Comparison of ENCODE assay signal across 1 cellular context in genomic region chr17:19010729-19011505, GRCh38.
TF ChIP-seq lines count a peak whose summit lies in the region.

No MANE protein-coding gene starts in this region.

TF ChIP-seq in HepG2, 621 proteins besides CTCF, POLR2A, EP300 and RAD21 (continued from another document):
- TF ChIP-seq ZBTB4 (CRISPR knock-in tag; IDR thresholded peaks at IDR 0.05; ENCODE audit: borderline replicate concordance) = no peak
- peak; percentile 49; the same call in 1 of the 2 replicates for TF ChIP-seq HNF1B (CRISPR knock-in tag; IDR thresholded peaks at IDR 0.05)
- TF ChIP-seq ZNF781 (CRISPR knock-in tag; IDR thresholded peaks at IDR 0.05; ENCODE audit: borderline replicate concordance, not compliant biosample characterization) = peak; percentile 41
- TF ChIP-seq KDM5B (CRISPR knock-in tag; IDR thresholded peaks at IDR 0.05; ENCODE audit: borderline replicate concordance) = 0 out of 2 replicates have a peak, but pooled peaks have one; percentile 15
- TF ChIP-seq FOXA3 (CRISPR knock-in tag; IDR thresholded peaks at IDR 0.05) = peak; percentile 84
- no peak for TF ChIP-seq WIZ (CRISPR knock-in tag; IDR thresholded peaks at IDR 0.05)
- TF ChIP-seq RARA (CRISPR knock-in tag; IDR thresholded peaks at IDR 0.05) = peak; percentile 62
- 0 out of 2 replicates have a peak, but pooled peaks have one; percentile 46 for TF ChIP-seq FOSL2 (CRISPR knock-in tag; IDR thresholded peaks at IDR 0.05)
- TF ChIP-seq TFE3 (CRISPR knock-in tag; IDR thresholded peaks at IDR 0.05) = no peak
- TF ChIP-seq, protein P1, sequence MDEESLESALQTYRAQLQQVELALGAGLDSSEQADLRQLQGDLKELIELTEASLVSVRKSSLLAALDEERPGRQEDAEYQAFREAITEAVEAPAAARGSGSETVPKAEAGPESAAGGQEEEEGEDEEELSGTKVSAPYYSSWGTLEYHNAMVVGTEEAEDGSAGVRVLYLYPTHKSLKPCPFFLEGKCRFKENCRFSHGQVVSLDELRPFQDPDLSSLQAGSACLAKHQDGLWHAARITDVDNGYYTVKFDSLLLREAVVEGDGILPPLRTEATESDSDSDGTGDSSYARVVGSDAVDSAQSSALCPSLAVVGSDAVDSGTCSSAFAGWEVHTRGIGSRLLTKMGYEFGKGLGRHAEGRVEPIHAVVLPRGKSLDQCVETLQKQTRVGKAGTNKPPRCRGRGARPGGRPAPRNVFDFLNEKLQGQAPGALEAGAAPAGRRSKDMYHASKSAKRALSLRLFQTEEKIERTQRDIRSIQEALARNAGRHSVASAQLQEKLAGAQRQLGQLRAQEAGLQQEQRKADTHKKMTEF (CRISPR knock-in tag; IDR thresholded peaks at IDR 0.05) = peak; percentile 37; the same call in 1 of the 2 replicates
- TF ChIP-seq RXRA (CRISPR knock-in tag; IDR thresholded peaks at IDR 0.05) = peak; percentile 32; the same call in 1 of the 2 replicates
- TF ChIP-seq GFI1 (CRISPR knock-in tag; IDR thresholded peaks at IDR 0.05; ENCODE audit: borderline replicate concordance) = peak; percentile 96
- TF ChIP-seq MAFK (conservative IDR thresholded peaks at IDR 0.05 in 1 of 2, IDR thresholded peaks at IDR 0.05 in 1 of 2; ENCODE audit: low read length in 2 of 2) = no peak
- TF ChIP-seq CERS6 (CRISPR knock-in tag; IDR thresholded peaks at IDR 0.05) = no peak
- TF ChIP-seq IKZF5 (CRISPR knock-in tag; IDR thresholded peaks at IDR 0.05) = 0 out of 2 replicates have a peak, but pooled peaks have one; percentile 19
- TF ChIP-seq ZNF225 (CRISPR knock-in tag; IDR thresholded peaks at IDR 0.05) = no peak
- 0 out of 2 replicates have a peak, but pooled peaks have one; percentile 15 for TF ChIP-seq FOXK2 (IDR thresholded peaks at IDR 0.05)
- TF ChIP-seq ZNF510 (CRISPR knock-in tag; IDR thresholded peaks at IDR 0.05; ENCODE audit: low read depth) = 0 out of 2 replicates have a peak, but pooled peaks have one; percentile 14
- TF ChIP-seq ZNF205 (CRISPR knock-in tag; IDR thresholded peaks at IDR 0.05) = no peak
- peak; percentile 58; the same call in 1 of the 2 replicates for TF ChIP-seq SKIL (CRISPR knock-in tag; IDR thresholded peaks at IDR 0.05; ENCODE audit: borderline replicate concordance)
- no peak for TF ChIP-seq MXD4 (CRISPR knock-in tag; IDR thresholded peaks at IDR 0.05)
- TF ChIP-seq IKZF4 (CRISPR knock-in tag; IDR thresholded peaks at IDR 0.05; ENCODE audit: borderline replicate concordance, low read depth, not compliant biosample characterization) = peak; percentile 30
- no peak for TF ChIP-seq ZNF839 (CRISPR knock-in tag; IDR thresholded peaks at IDR 0.05; ENCODE audit: borderline replicate concordance)
- peak; percentile 65; the same call in 1 of the 2 replicates for TF ChIP-seq RXRB (CRISPR knock-in tag; IDR thresholded peaks at IDR 0.05; ENCODE audit: borderline replicate concordance)
- TF ChIP-seq ZNF460 (CRISPR knock-in tag; IDR thresholded peaks at IDR 0.05; ENCODE audit: borderline replicate concordance) = no peak
TF ChIP-seq in HepG2: peak in this region for 47.
